1 cellular context compared by ENCODE assay signal in the genomic region with DNA sequence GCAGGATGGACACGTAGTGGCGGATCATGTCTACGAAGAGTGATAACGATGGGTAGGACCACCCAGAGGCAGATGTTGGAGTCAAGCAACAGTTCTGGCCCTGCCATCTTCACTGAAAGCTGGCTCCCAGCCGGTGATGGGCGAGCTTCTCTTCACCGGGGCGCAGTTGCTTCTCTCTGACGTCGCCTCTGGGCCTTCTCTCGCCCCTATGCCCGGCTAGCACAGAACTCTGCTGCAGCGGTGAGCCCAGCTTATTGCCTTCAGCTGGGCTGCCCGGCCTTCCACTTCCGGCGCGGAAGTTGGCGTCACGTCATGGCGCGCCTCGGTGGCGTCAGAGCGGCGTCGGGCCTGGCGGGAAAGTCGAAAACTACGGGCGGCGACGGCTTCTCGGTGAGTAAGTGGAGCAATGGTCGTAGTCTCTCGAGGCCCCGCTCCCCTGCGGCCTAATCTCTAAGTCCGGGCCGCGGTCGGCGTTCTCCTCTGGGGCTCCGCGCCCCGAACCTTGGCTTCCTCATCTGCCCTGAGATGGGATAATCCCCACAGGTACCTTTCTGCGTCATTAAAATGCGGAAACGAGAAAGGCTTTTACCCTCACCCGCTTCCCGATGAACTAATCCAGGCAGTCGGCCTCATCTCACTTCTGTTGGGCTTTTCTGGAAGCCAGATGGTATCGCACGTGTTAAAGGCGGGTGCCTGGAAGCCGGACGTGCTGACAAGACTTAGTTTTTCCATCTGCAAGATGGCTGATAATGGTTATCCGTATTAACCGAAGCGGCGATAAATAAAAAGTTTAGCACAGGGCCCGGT.
TF ChIP-seq lines count a peak whose summit lies in the region.

A gene (plus strand): TSS at position 354 of the 807 bp plus-strand sequence. CDS start 2,221 bp downstream, outside the sequence.

TF ChIP-seq in HEK293, 187 proteins besides CTCF, POLR2A, EP300 and RAD21 (continued from another document and continues in another):
- TF ChIP-seq ZNF521 (tag by site-specific recombination; IDR thresholded peaks at IDR 0.05) (no peak), IKZF3 (tag by site-specific recombination; IDR thresholded peaks at IDR 0.05) (no peak), TRIM28 (IDR thresholded peaks at IDR 0.05; ENCODE audit: borderline replicate concordance, low read length) (no peak), TCF7L2 (IDR thresholded peaks at IDR 0.05; ENCODE audit: borderline replicate concordance, low read depth, low read length) (no peak), ZNF585B (tag by site-specific recombination; IDR thresholded peaks at IDR 0.05) (no peak), ZNF146 (tag by site-specific recombination; IDR thresholded peaks at IDR 0.05) (peak; percentile 32; the same call in 1 of the 2 replicates), SCRT2 (tag by site-specific recombination; IDR thresholded peaks at IDR 0.05) (peak; percentile 74), ZNF747 (tag by site-specific recombination; IDR thresholded peaks at IDR 0.05) (no peak), ZNF670 (tag by site-specific recombination; IDR thresholded peaks at IDR 0.05; ENCODE audit: low read depth) (no peak), ZNF600 (tag by site-specific recombination; IDR thresholded peaks at IDR 0.05) (0 out of 2 replicates have a peak, but pooled peaks have one; percentile 25), ZNF302 (tag by site-specific recombination; IDR thresholded peaks at IDR 0.05; ENCODE audit: low read depth) (no peak), KLF10 (tag by site-specific recombination; IDR thresholded peaks at IDR 0.05) (peak; percentile 61), BCL11A (tag by site-specific recombination; IDR thresholded peaks at IDR 0.05; ENCODE audit: low read depth) (0 out of 2 replicates have a peak, but pooled peaks have one; percentile 29), ZNF16 (tag by site-specific recombination; IDR thresholded peaks at IDR 0.05; ENCODE audit: low read depth) (no peak), ZNF10 (tag by site-specific recombination; IDR thresholded peaks at IDR 0.05) (peak; percentile 65; the same call in 1 of the 2 replicates), MEIS1 (CRISPR knock-in tag; IDR thresholded peaks at IDR 0.05; ENCODE audit: borderline replicate concordance) (no peak), SALL2 (tag by site-specific recombination; IDR thresholded peaks at IDR 0.05; ENCODE audit: borderline replicate concordance) (no peak), GLIS1 (tag by site-specific recombination; IDR thresholded peaks at IDR 0.05) (0 out of 2 replicates have a peak, but pooled peaks have one; percentile 19), ZNF354C (tag by site-specific recombination; IDR thresholded peaks at IDR 0.05; ENCODE audit: borderline replicate concordance, low read depth) (no peak), ZNF133 (tag by site-specific recombination; IDR thresholded peaks at IDR 0.05) (no peak), KLF8 (tag by site-specific recombination; IDR thresholded peaks at IDR 0.05) (peak; percentile 89), SP7 (tag by site-specific recombination; IDR thresholded peaks at IDR 0.05) (peak; percentile 83), ZNF843 (tag by site-specific recombination; IDR thresholded peaks at IDR 0.05) (peak; percentile 41; the same call in 1 of the 2 replicates), ZFP69B (tag by site-specific recombination; IDR thresholded peaks at IDR 0.05) (peak; percentile 69), ZNF623 (tag by site-specific recombination; IDR thresholded peaks at IDR 0.05) (no peak; the same call in 1 of the 2 replicates), ZSCAN23 (tag by site-specific recombination; IDR thresholded peaks at IDR 0.05) (peak; percentile 78), ZNF48 (tag by site-specific recombination; IDR thresholded peaks at IDR 0.05) (no peak), ZBTB1 (tag by site-specific recombination; IDR thresholded peaks at IDR 0.05) (no peak), YY2 (tag by site-specific recombination; IDR thresholded peaks at IDR 0.05) (peak; percentile 83), ZBTB7A (tag by site-specific recombination; IDR thresholded peaks at IDR 0.05; ENCODE audit: low read depth) (peak; percentile 75; the same call in 1 of the 2 replicates), ZNF211 (tag by site-specific recombination; IDR thresholded peaks at IDR 0.05; ENCODE audit: low read depth) (no peak), ZNF621 (tag by site-specific recombination; IDR thresholded peaks at IDR 0.05) (no peak), ZNF112 (tag by site-specific recombination; IDR thresholded peaks at IDR 0.05) (no peak), ZBTB8A (tag by site-specific recombination; IDR thresholded peaks at IDR 0.05) (peak; percentile 94), ZNF174 (tag by site-specific recombination; IDR thresholded peaks at IDR 0.05) (no peak), ZNF501 (tag by site-specific recombination; IDR thresholded peaks at IDR 0.05) (peak; percentile 94), YY1 (tag by site-specific recombination; IDR thresholded peaks at IDR 0.05) (peak; percentile 86), ZFP3 (tag by site-specific recombination; IDR thresholded peaks at IDR 0.05; ENCODE audit: low read depth) (no peak), ZNF791 (tag by site-specific recombination; IDR thresholded peaks at IDR 0.05) (no peak), KLF9 (tag by site-specific recombination; IDR thresholded peaks at IDR 0.05; ENCODE audit: low read depth) (peak; percentile 17; the same call in 1 of the 2 replicates), ZNF202 (tag by site-specific recombination; IDR thresholded peaks at IDR 0.05; ENCODE audit: borderline replicate concordance) (no peak), ZNF830 (tag by site-specific recombination; IDR thresholded peaks at IDR 0.05; ENCODE audit: low read depth) (no peak), GLI4 (tag by site-specific recombination; IDR thresholded peaks at IDR 0.05) (no peak), ZNF121 (tag by site-specific recombination; IDR thresholded peaks at IDR 0.05) (no peak)
- TF ChIP-seq, protein P1, sequence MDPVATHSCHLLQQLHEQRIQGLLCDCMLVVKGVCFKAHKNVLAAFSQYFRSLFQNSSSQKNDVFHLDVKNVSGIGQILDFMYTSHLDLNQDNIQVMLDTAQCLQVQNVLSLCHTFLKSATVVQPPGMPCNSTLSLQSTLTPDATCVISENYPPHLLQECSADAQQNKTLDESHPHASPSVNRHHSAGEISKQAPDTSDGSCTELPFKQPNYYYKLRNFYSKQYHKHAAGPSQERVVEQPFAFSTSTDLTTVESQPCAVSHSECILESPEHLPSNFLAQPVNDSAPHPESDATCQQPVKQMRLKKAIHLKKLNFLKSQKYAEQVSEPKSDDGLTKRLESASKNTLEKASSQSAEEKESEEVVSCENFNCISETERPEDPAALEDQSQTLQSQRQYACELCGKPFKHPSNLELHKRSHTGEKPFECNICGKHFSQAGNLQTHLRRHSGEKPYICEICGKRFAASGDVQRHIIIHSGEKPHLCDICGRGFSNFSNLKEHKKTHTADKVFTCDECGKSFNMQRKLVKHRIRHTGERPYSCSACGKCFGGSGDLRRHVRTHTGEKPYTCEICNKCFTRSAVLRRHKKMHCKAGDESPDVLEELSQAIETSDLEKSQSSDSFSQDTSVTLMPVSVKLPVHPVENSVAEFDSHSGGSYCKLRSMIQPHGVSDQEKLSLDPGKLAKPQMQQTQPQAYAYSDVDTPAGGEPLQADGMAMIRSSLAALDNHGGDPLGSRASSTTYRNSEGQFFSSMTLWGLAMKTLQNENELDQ (tag by site-specific recombination; IDR thresholded peaks at IDR 0.05; ENCODE audit: low read depth) = no peak
- TF ChIP-seq, protein P2, sequence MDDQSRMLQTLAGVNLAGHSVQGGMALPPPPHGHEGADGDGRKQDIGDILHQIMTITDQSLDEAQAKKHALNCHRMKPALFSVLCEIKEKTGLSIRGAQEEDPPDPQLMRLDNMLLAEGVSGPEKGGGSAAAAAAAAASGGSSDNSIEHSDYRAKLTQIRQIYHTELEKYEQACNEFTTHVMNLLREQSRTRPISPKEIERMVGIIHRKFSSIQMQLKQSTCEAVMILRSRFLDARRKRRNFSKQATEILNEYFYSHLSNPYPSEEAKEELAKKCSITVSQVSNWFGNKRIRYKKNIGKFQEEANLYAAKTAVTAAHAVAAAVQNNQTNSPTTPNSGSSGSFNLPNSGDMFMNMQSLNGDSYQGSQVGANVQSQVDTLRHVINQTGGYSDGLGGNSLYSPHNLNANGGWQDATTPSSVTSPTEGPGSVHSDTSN (CRISPR knock-in tag; IDR thresholded peaks at IDR 0.05) = peak; percentile 76; the same call in 1 of the 2 replicates
- TF ChIP-seq, protein P3, sequence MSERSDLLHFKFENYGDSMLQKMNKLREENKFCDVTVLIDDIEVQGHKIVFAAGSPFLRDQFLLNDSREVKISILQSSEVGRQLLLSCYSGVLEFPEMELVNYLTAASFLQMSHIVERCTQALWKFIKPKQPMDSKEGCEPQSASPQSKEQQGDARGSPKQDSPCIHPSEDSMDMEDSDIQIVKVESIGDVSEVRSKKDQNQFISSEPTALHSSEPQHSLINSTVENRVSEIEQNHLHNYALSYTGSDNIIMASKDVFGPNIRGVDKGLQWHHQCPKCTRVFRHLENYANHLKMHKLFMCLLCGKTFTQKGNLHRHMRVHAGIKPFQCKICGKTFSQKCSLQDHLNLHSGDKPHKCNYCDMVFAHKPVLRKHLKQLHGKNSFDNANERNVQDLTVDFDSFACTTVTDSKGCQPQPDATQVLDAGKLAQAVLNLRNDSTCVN (tag by site-specific recombination; optimal IDR thresholded peaks at IDR 0.05) = peak; percentile 42
- TF ChIP-seq, protein P4, sequence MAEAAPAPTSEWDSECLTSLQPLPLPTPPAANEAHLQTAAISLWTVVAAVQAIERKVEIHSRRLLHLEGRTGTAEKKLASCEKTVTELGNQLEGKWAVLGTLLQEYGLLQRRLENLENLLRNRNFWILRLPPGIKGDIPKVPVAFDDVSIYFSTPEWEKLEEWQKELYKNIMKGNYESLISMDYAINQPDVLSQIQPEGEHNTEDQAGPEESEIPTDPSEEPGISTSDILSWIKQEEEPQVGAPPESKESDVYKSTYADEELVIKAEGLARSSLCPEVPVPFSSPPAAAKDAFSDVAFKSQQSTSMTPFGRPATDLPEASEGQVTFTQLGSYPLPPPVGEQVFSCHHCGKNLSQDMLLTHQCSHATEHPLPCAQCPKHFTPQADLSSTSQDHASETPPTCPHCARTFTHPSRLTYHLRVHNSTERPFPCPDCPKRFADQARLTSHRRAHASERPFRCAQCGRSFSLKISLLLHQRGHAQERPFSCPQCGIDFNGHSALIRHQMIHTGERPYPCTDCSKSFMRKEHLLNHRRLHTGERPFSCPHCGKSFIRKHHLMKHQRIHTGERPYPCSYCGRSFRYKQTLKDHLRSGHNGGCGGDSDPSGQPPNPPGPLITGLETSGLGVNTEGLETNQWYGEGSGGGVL (tag by site-specific recombination; IDR thresholded peaks at IDR 0.05) = no peak
- TF ChIP-seq, protein P5, sequence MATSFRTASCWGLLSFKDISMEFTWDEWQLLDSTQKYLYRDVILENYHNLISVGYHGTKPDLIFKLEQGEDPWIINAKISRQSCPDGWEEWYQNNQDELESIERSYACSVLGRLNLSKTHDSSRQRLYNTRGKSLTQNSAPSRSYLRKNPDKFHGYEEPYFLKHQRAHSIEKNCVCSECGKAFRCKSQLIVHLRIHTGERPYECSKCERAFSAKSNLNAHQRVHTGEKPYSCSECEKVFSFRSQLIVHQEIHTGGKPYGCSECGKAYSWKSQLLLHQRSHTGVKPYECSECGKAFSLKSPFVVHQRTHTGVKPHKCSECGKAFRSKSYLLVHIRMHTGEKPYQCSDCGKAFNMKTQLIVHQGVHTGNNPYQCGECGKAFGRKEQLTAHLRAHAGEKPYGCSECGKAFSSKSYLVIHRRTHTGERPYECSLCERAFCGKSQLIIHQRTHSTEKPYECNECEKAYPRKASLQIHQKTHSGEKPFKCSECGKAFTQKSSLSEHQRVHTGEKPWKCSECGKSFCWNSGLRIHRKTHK (tag by site-specific recombination; IDR thresholded peaks at IDR 0.05) = no peak
- TF ChIP-seq, protein P6, sequence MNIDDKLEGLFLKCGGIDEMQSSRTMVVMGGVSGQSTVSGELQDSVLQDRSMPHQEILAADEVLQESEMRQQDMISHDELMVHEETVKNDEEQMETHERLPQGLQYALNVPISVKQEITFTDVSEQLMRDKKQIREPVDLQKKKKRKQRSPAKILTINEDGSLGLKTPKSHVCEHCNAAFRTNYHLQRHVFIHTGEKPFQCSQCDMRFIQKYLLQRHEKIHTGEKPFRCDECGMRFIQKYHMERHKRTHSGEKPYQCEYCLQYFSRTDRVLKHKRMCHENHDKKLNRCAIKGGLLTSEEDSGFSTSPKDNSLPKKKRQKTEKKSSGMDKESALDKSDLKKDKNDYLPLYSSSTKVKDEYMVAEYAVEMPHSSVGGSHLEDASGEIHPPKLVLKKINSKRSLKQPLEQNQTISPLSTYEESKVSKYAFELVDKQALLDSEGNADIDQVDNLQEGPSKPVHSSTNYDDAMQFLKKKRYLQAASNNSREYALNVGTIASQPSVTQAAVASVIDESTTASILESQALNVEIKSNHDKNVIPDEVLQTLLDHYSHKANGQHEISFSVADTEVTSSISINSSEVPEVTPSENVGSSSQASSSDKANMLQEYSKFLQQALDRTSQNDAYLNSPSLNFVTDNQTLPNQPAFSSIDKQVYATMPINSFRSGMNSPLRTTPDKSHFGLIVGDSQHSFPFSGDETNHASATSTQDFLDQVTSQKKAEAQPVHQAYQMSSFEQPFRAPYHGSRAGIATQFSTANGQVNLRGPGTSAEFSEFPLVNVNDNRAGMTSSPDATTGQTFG (tag by site-specific recombination; IDR thresholded peaks at IDR 0.05; ENCODE audit: borderline replicate concordance) = no peak
- TF ChIP-seq, protein P7, sequence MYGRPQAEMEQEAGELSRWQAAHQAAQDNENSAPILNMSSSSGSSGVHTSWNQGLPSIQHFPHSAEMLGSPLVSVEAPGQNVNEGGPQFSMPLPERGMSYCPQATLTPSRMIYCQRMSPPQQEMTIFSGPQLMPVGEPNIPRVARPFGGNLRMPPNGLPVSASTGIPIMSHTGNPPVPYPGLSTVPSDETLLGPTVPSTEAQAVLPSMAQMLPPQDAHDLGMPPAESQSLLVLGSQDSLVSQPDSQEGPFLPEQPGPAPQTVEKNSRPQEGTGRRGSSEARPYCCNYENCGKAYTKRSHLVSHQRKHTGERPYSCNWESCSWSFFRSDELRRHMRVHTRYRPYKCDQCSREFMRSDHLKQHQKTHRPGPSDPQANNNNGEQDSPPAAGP (tag by site-specific recombination; IDR thresholded peaks at IDR 0.05) = peak; percentile 91
- TF ChIP-seq, protein P8, sequence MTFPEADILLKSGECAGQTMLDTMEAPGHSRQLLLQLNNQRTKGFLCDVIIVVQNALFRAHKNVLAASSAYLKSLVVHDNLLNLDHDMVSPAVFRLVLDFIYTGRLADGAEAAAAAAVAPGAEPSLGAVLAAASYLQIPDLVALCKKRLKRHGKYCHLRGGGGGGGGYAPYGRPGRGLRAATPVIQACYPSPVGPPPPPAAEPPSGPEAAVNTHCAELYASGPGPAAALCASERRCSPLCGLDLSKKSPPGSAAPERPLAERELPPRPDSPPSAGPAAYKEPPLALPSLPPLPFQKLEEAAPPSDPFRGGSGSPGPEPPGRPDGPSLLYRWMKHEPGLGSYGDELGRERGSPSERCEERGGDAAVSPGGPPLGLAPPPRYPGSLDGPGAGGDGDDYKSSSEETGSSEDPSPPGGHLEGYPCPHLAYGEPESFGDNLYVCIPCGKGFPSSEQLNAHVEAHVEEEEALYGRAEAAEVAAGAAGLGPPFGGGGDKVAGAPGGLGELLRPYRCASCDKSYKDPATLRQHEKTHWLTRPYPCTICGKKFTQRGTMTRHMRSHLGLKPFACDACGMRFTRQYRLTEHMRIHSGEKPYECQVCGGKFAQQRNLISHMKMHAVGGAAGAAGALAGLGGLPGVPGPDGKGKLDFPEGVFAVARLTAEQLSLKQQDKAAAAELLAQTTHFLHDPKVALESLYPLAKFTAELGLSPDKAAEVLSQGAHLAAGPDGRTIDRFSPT (tag by site-specific recombination; IDR thresholded peaks at IDR 0.05) = no peak; the same call in 1 of the 2 replicates
